In the genomic region with DNA sequence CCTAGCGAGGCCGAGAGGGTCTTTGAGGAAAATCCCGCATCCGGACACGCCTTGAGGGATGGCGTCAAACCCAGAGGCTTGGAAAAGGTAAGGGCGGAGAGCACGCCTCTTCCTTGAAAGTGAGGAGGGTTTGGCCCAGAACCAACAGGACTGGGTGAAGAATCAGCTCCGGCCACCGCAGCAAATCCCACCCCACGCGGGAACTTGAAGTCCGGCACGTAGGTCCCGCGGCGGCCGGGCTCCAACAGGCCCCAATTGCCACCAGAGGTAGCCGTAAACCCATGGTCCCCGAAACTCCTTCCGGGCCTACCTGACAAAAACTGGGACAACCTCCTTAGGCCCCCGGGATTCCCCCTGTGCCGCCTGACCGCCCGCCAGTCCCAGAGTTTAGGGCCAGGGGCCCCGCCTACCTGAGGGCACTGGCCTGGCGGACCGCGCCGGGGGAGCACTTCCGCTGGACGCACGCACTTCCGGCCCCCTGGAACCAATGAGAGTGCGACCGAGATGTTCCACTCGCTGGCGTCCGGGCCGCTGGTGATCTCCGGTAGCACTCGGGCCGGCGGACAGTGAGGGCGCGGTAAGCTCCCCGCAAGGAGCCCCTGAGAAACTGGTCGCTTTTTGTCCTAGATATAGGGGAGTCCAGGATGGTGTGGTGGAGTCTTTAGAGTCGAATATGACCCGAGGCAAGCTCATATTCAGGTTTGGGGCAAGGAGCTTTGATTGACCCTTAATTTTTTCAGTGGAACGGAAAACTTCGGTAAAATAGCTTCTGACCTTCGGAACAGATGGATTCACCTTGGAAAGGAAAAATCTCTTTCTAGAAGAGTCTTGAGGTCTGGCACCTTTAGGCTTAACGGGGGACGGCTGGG, we compare ENCODE assay signal across 8 cellular contexts. TPM values are rescaled to one million over a fixed set of nuclear protein-coding genes. Genes with fewer than 3 reads are reported as not detected.
DNase-seq lines count a peak whose midpoint lies in the region; ATAC-seq and TF ChIP-seq lines count a peak whose summit lies in the region.

Gene LZIC (minus strand): TSS at position 453 of the 869 bp plus-strand sequence. CDS start 6,772 bp downstream, outside the sequence.
Gene NMNAT1 (plus strand): TSS at position 537 of the 869 bp plus-strand sequence. CDS start 28,599 bp downstream, outside the sequence.

- intact Hi-C loops in IMR-90 (cut with micrococcal nuclease) = loop anchor here (1.0 to 5.0 kb wide), 5 partner anchors 33 to 486 kb away; partner anchors contain the start of genes CTNNBIP1, KIF1B and UBE4B
- intact Hi-C loops in PC-3 (cut with micrococcal nuclease) = loop anchor here (1.0 to 10.0 kb wide), 4 partner anchors 50 to 212 kb away; partner anchors contain the start of gene UBE4B

- peaks cover 15 to 51% of the 10 kb centered on the region in 2 experiments for H3K79me1 ChIP-seq in IMR-90 (ENCODE audit: low read depth in 1 of 2, low read length in 2 of 2)

- DNase-seq in DMS114 treated with DMSO at 0.1 percent for 48 hours (lab: John Stamatoyannopoulos, UW; ENCODE audit: unreplicated experiment) = peak; percentile 82
- peak; percentile 93 for DNase-seq in IMR-90
- peak; percentile 93 for DNase-seq in PC-3
- DNase-seq in activated T-cell treated with anti-CD3 and anti-CD28 coated beads, Interleukin-2, amount 50 U/mL, for 1 hour = peak; percentile 89
- peak; percentile 72 to 80 for DNase-seq in stimulated activated CD8-positive, alpha-beta memory T cell treated with anti-CD3 and anti-CD28 coated beads, Interleukin-4, amount 100 ng/mL, for 4 hours (ENCODE audit: low read depth in 2 of 2, low spot score in 1 of 2)

- peak within 1 kb of the TSS; percentile 85 for H3K4me3 ChIP-seq in IMR-90 (ENCODE audit: insufficient read depth, low read depth, low read length)
- H3K4me3 ChIP-seq in PC-3 (ENCODE audit: low read length) = peak within 1 kb of the TSS; percentile 98
- peak within 1 kb of the TSS; percentile 70 to 89 for H3K4me3 ChIP-seq in esophagus (ENCODE audit: low read depth in 1 of 2, low read length in 2 of 2)
- H3K4me3 ChIP-seq in mucosa of stomach (ENCODE audit: low read length) = peak within 1 kb of the TSS; percentile 99

- H2BK120ac ChIP-seq in IMR-90 (ENCODE audit: low read depth, low read length) = peak within 1 kb of the TSS; percentile 70

- H3K9me1 ChIP-seq in IMR-90 (ENCODE audit: insufficient read depth, low read length) = no peaks in the 10 kb centered on the region

- peaks cover 23% of the 10 kb centered on the region for H3K79me2 ChIP-seq in PC-3 (ENCODE audit: low read length)

- H4K20me1 ChIP-seq in IMR-90 (ENCODE audit: insufficient read depth, low read length) = no peaks in the 10 kb centered on the region
- no peaks in the 10 kb centered on the region for H4K20me1 ChIP-seq in PC-3 (ENCODE audit: low read length)

- no peaks in the 10 kb centered on the region for H3K4me1 ChIP-seq in IMR-90 (ENCODE audit: control insufficient read depth, insufficient read depth, low read length)
- H3K4me1 ChIP-seq in PC-3 (ENCODE audit: insufficient read depth, low read length) = peaks cover 10% of the 10 kb centered on the region; the same call in 1 of the 2 replicates
- H3K4me1 ChIP-seq in esophagus (ENCODE audit: control insufficient read depth in 2 of 2, insufficient read depth in 2 of 2, low read length in 1 of 2) = no peaks in the 10 kb centered on the region
- H3K4me1 ChIP-seq in mucosa of stomach (ENCODE audit: control insufficient read depth, insufficient read depth, low read length) = no peaks in the 10 kb centered on the region

- peak within 1 kb of the TSS; percentile 90 for H4K5ac ChIP-seq in IMR-90 (ENCODE audit: low read depth, low read length)

- H2BK15ac ChIP-seq in IMR-90 (ENCODE audit: low read depth, low read length) = peak within 1 kb of the TSS; percentile 34; the same call in 1 of the 3 replicates

- dilution Hi-C loops in IMR-90 (cut with HindIII; ENCODE audit: low sequenced_read_pairs, unreplicated experiment) = no loop called here

- CTCF ChIA-PET in IMR-90 (lab: Yijun Ruan, JAX) (interaction anchor here (1.0 to 1.6 kb wide), 3 partner anchors 10 to 50 kb away, joined by 3 to 5 read pairs (median 5); no protein-coding TSS in a partner anchor), PC-3 (lab: Charles Lee) (interaction anchor here (0.6 to 2.1 kb wide), 3 partner anchors 49 to 71 kb away, joined by 3 to 8 read pairs (median 4); no protein-coding TSS in a partner anchor)

- H3K9ac ChIP-seq in IMR-90 (ENCODE audit: low read depth, low read length) (peak within 1 kb of the TSS; percentile 95), PC-3 (ENCODE audit: low read length) (peak within 1 kb of the TSS; percentile 98), mucosa of stomach (ENCODE audit: low read length) (peak within 1 kb of the TSS; percentile 97)

- peak within 1 kb of the TSS; percentile 98 for H3K4ac ChIP-seq in IMR-90 (ENCODE audit: low read depth, low read length)

- H2AK9ac ChIP-seq in IMR-90 (replicated peaks; ENCODE audit: low read depth, low read length, poor library complexity) = peak within 1 kb of the TSS; percentile 38

- H3F3A ChIP-seq in PC-3 (ENCODE audit: low read length, unreplicated experiment) = no peaks in the 10 kb centered on the region

- H3K36me3 ChIP-seq in IMR-90 (ENCODE audit: control insufficient read depth, insufficient read depth, low read length) = 0 out of 2 replicates have a peak, but pooled peaks cover 1% of the 10 kb centered on the region
- H3K36me3 ChIP-seq in PC-3 (ENCODE audit: low read depth, low read length) = no peaks in the 10 kb centered on the region
- peaks cover 0 to 5% of the 10 kb centered on the region in 2 donors for H3K36me3 ChIP-seq in esophagus (ENCODE audit: control insufficient read depth in 2 of 2, insufficient read depth in 2 of 2, low read length in 1 of 2)
- H3K36me3 ChIP-seq in mucosa of stomach (ENCODE audit: control insufficient read depth, insufficient read depth, low read length) = no peaks in the 10 kb centered on the region

- H3K18ac ChIP-seq in IMR-90 (ENCODE audit: low read depth, low read length) = peak within 1 kb of the TSS; percentile 34

- peak within 1 kb of the TSS; percentile 48 for H2AK5ac ChIP-seq in IMR-90 (ENCODE audit: low read depth, low read length)

- peak within 1 kb of the TSS; percentile 100 for H3K14ac ChIP-seq in IMR-90 (replicated peaks; ENCODE audit: low read depth, low read length)

- H3K56ac ChIP-seq in IMR-90 (ENCODE audit: extremely low read depth, insufficient read depth, low read length) = peak within 1 kb of the TSS; percentile 92

- in situ Hi-C loops in IMR-90 (cut with MboI; ENCODE audit: low sequenced_read_pairs) = loop anchor here (5.0 kb wide), 1 partner anchor 71 kb away; no protein-coding TSS in a partner anchor

- BruUV-seq in IMR-90 (replicated peaks; lab: Mats Ljungman, UMichigan) (TSS peak; percentile 68), PC-3 (replicated peaks; lab: Mats Ljungman, UMichigan) (no TSS peak)

- 0% methylated on average over 26 of the region's 55 CpGs; no CpG with 5 or more reads in 1 of the 2 experiments for WGBS in IMR-90 (ENCODE audit: extremely low coverage in 2 of 2, insufficient read length in 1 of 2), 2 experiments
- WGBS in esophagus, 2 donors = 0 to 1% methylated on average over 55 of the region's 55 CpGs

- peak within 1 kb of the TSS; percentile 79 for H3K27ac ChIP-seq in IMR-90 (ENCODE audit: insufficient read depth, low read length)
- H3K27ac ChIP-seq in PC-3 (ENCODE audit: low read length) = peak within 1 kb of the TSS; percentile 93
- peak within 1 kb of the TSS; percentile 77 to 94 for H3K27ac ChIP-seq in esophagus (ENCODE audit: low read depth in 2 of 2, low read length in 1 of 2)

- peak within 1 kb of the TSS; percentile 100 for H3K23ac ChIP-seq in IMR-90 (ENCODE audit: low read depth, low read length)

- H3K4me2 ChIP-seq in IMR-90 (ENCODE audit: low read depth, low read length) = peak within 1 kb of the TSS; percentile 97
- H3K4me2 ChIP-seq in PC-3 (ENCODE audit: low read length) = peak within 1 kb of the TSS; percentile 89

- H2BK5ac ChIP-seq in IMR-90 (ENCODE audit: low read depth, low read length, poor library complexity, severe bottlenecking) = peak within 1 kb of the TSS; percentile 77

- H2BK20ac ChIP-seq in IMR-90 (ENCODE audit: low read depth, low read length) = peak within 1 kb of the TSS; percentile 40; the same call in 1 of the 2 replicates

- peak within 1 kb of the TSS; percentile 95 to 100 for H4K8ac ChIP-seq in IMR-90 (ENCODE audit: low read depth in 2 of 2, low read length in 2 of 2)

- no peaks in the 10 kb centered on the region for H3K9me3 ChIP-seq in IMR-90 (ENCODE audit: control insufficient read depth, insufficient read depth, low read length)
- no peaks in the 10 kb centered on the region for H3K9me3 ChIP-seq in PC-3 (ENCODE audit: low read length)
- H3K9me3 ChIP-seq in esophagus (ENCODE audit: control insufficient read depth in 2 of 2, insufficient read depth in 1 of 2, low read depth in 1 of 2, low read length in 1 of 2) = no peaks in the 10 kb centered on the region
- no peaks in the 10 kb centered on the region for H3K9me3 ChIP-seq in mucosa of stomach (ENCODE audit: control insufficient read depth, low read length)

- H3K27me3 ChIP-seq in IMR-90 (ENCODE audit: control insufficient read depth, insufficient read depth, low read length) (no peaks in the 10 kb centered on the region), PC-3 (ENCODE audit: low read length) (no peaks in the 10 kb centered on the region), esophagus (ENCODE audit: control insufficient read depth in 1 of 2, insufficient read depth in 2 of 2, low read length in 2 of 2) (no peaks in the 10 kb centered on the region), mucosa of stomach (ENCODE audit: control insufficient read depth, insufficient read depth, low read length) (no peaks in the 10 kb centered on the region)

- H3K9me2 ChIP-seq in PC-3 (replicated peaks; ENCODE audit: low read length) = no peaks in the 10 kb centered on the region

- POLR2A ChIA-PET in IMR-90 (lab: Charles Lee; ENCODE audit: unreplicated experiment) = interaction anchor here (0.6 to 1.0 kb wide), 2 partner anchors 70 to 74 kb away, joined by 3 to 6 read pairs; no protein-coding TSS in a partner anchor
- POLR2A ChIA-PET in PC-3 (lab: Charles Lee; ENCODE audit: unreplicated experiment) = interaction anchor here (0.6 to 1.0 kb wide), 5 partner anchors 50 to 404 kb away, joined by 3 to 20 read pairs (median 3); partner anchors contain the start of gene SLC25A33

- ATAC-seq in GM21529 (IDR thresholded peaks at IDR 0.05; ENCODE audit: unreplicated experiment) (peak; percentile 94), IMR-90 (ENCODE audit: low read depth) (peak; percentile 95), PC-3 (peak; percentile 97)

- H2AFZ ChIP-seq in IMR-90 (replicated peaks; ENCODE audit: low read length, poor library complexity) = peak within 1 kb of the TSS; percentile 97
- H2AFZ ChIP-seq in PC-3 (ENCODE audit: low read length) = peak within 1 kb of the TSS; percentile 85

- no peak for TF ChIP-seq CTCF in IMR-90 (conservative IDR thresholded peaks at IDR 0.05; ENCODE audit: low read depth, low read length)
- TF ChIP-seq CTCF in PC-3 (conservative IDR thresholded peaks at IDR 0.05; ENCODE audit: low read depth, low read length) = no peak

- peak; percentile 98 for TF ChIP-seq POLR2A in IMR-90 (IDR thresholded peaks at IDR 0.05; ENCODE audit: low read depth, low read length)

- peak within 1 kb of the TSS; percentile 95 for H4K91ac ChIP-seq in IMR-90 (ENCODE audit: insufficient read depth, low read depth, low read length)

- no peak; the same call in 1 of the 2 replicates for TF ChIP-seq RAD21 in IMR-90 (IDR thresholded peaks at IDR 0.05; ENCODE audit: low read length)

RNA-seq across cellular contexts. Expression of gene LZIC, which starts in this region (rescaled TPM):
- total RNA-seq in IMR-90 (2012; rRNA removed) = 19.0 and 37.2 TPM in 2 replicates
- polyA plus RNA-seq in IMR-90 (2012; rRNA removed) = 8.7 and 11.6 TPM in 2 replicates
- polyA plus RNA-seq in IMR-90 (2012; cell fraction: cytosol; rRNA removed) = 1.5 and 2.7 TPM in 2 replicates
- polyA plus RNA-seq in IMR-90 (2012; cell fraction: nucleus; rRNA removed; ENCODE audit: low replicate concordance) = 0.40 and 4.7 TPM in 2 replicates
- total RNA-seq in PC-3 (2014; rRNA removed) = 27.2 and 32.5 TPM in 2 replicates
- polyA plus RNA-seq in esophagus = 10 to 100 TPM in 1 of 2 donors, 1 to 10 TPM in 1; 9.7 to 15.8 TPM

RNA-seq across cellular contexts. Expression of gene NMNAT1, which starts in this region (rescaled TPM):
- total RNA-seq in IMR-90 (2012; rRNA removed) = 11.7 and 11.9 TPM in 2 replicates
- 7.8 and 9.1 TPM in 2 replicates for polyA plus RNA-seq in IMR-90 (2012; rRNA removed)
- polyA plus RNA-seq in IMR-90 (2012; cell fraction: cytosol; rRNA removed) = 3.7 and 4.9 TPM in 2 replicates
- 3.2 and 7.2 TPM in 2 replicates for polyA plus RNA-seq in IMR-90 (2012; cell fraction: nucleus; rRNA removed; ENCODE audit: low replicate concordance)
- total RNA-seq in PC-3 (2014; rRNA removed) = 4.6 and 7.3 TPM in 2 replicates
- 1 to 10 TPM; 3.6 to 4.2 TPM for polyA plus RNA-seq in esophagus

Comparison
In these comparisons a context has a peak if more than half of its experiments do, and no peak if none do; other contexts are left out.
1. Peak in every context shown above with its lines: DNase-seq, ATAC-seq, H3K4me3 ChIP-seq and H3K27ac ChIP-seq.